ENCODE assay signal across 1 cellular context in the genomic region with DNA sequence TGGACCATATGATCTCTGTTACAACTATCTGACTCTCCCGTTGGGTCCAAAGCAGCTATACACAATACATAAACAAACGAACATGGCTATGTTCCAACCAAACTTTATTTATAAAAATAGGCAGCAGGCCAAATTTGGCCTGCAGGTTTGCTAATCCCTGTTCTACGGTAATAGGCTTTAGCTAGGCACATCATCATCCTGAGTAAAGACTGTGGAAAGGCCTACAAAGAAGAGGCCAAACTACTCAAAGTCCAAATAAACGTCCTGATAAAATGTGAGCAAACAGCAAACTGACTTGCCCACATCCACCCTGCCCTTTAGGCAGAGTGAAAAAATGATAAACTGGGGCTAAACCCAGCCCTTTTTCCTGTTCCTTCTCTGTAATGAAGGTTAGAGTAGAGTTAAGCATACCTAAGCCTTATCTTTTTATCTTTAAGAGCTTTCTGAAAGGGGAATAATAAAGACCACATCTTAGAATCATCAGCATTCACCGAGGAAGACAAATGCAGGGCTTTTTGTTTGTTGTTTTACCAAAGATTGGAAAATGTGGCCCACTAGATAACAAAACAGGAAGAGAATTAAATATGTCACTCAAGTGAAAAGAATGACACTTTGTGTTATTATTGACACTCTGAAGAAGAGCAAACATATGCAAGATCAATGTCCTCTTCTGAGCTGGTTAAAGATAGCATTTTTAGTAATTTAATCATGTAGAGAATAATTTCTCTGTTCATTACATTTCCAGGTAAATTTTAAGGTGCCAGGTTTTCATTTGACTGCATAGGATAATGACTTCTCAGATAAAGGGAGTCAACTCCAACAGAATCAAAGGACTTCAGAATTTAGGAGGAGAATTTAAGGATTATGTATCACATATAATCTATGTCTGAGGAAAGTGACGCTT.
A peak's percentile ranks its signal among the peaks of the same experiment; 100 is the strongest.
TF ChIP-seq lines count a peak whose summit lies in the region.

No MANE protein-coding gene starts in this region.

TF ChIP-seq in HepG2, 621 proteins besides CTCF, POLR2A, EP300 and RAD21 (continued from another document):
- TF ChIP-seq ZNF142 (CRISPR knock-in tag; IDR thresholded peaks at IDR 0.05) (no peak), NR2F1 (CRISPR knock-in tag; IDR thresholded peaks at IDR 0.05) (no peak), ZNF432 (CRISPR knock-in tag; IDR thresholded peaks at IDR 0.05; ENCODE audit: borderline replicate concordance) (no peak), TCF7 (IDR thresholded peaks at IDR 0.05; ENCODE audit: low read depth) (peak; percentile 37; the same call in 1 of the 2 replicates), ZSCAN5A (CRISPR knock-in tag; IDR thresholded peaks at IDR 0.05; ENCODE audit: borderline replicate concordance) (no peak), ZNF331 (CRISPR knock-in tag; IDR thresholded peaks at IDR 0.05) (peak; percentile 31; the same call in 1 of the 2 replicates), SIN3A (IDR thresholded peaks at IDR 0.05; ENCODE audit: borderline replicate concordance, low read depth, low read length) (no peak), SAP130 (CRISPR knock-in tag; IDR thresholded peaks at IDR 0.05; ENCODE audit: low read depth) (peak; percentile 10), NFE2 (CRISPR knock-in tag; IDR thresholded peaks at IDR 0.05) (no peak), ZNF451 (CRISPR knock-in tag; IDR thresholded peaks at IDR 0.05) (no peak)
- TF ChIP-seq, protein P1, sequence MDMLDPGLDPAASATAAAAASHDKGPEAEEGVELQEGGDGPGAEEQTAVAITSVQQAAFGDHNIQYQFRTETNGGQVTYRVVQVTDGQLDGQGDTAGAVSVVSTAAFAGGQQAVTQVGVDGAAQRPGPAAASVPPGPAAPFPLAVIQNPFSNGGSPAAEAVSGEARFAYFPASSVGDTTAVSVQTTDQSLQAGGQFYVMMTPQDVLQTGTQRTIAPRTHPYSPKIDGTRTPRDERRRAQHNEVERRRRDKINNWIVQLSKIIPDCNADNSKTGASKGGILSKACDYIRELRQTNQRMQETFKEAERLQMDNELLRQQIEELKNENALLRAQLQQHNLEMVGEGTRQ (IDR thresholded peaks at IDR 0.05; ENCODE audit: low read depth, low read length) = no peak
- TF ChIP-seq, protein P1 (CRISPR knock-in tag; IDR thresholded peaks at IDR 0.05; ENCODE audit: borderline replicate concordance) = no peak
